In the genomic region with DNA sequence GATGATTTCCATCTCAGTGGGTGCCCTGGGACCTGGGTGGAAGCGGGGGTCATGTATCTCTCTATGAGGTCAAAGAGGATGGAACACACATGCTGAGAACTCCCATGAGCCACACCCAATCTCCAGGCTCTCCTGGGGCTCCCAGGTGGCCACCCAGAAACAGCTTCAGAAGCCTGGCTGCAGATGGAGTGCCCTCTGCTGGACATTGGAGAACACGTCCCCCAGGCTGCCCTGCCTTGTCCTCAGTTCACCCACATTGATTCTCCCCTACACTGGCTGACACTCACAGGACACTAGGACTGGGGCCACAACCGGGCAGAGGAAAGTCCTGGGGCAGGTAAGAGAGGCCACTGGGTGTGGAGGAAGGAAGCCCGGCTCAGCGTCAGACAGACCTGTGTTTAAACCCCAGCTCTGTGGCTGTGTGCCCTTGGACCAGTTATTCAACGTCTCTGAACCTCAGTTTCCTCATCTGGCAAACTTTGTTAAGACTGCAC, we compare ENCODE assay signal across 8 cellular contexts. TPM values are rescaled to one million over a fixed set of nuclear protein-coding genes. Genes with fewer than 3 reads are reported as not detected.
DNase-seq lines count a peak whose midpoint lies in the region; ATAC-seq and TF ChIP-seq lines count a peak whose summit lies in the region.

No MANE protein-coding gene starts in this region.

- no peaks in the 10 kb centered on the region for H3K36me3 Mint-ChIP-seq in nephron progenitor cell (ENCODE audit: low read depth)

- no peak for TF ChIP-seq EP300 in suprapubic skin (IDR thresholded peaks at IDR 0.05)

- no peak overlapping the region for H3K9ac ChIP-seq in BLaER1

- POLR2A ChIA-PET in HEK293 (lab: Yijun Ruan, JAX): interaction anchor here (0.7 to 1.5 kb wide), 6 partner anchors 10 to 74 kb away, joined by 3 to 13 read pairs (median 8); a partner anchor contains a TSS

- H3K4me3 ChIP-seq in BLaER1: no peak overlapping the region
- no peak overlapping the region for H3K4me3 ChIP-seq in HEK293 (ENCODE audit: low read depth, low read length)
- no peak overlapping the region for H3K4me3 ChIP-seq in suprapubic skin

- no peak overlapping the region for H3K27ac Mint-ChIP-seq in nephron progenitor cell

- H3K9me3 ChIP-seq in BLaER1: no peaks in the 10 kb centered on the region
- no peaks in the 10 kb centered on the region for H3K9me3 ChIP-seq in HEK293 (ENCODE audit: control insufficient read depth, insufficient read depth, low read depth, low read length)
- H3K9me3 ChIP-seq in suprapubic skin: no peaks in the 10 kb centered on the region

- no peak for ATAC-seq in HG03457 (IDR thresholded peaks at IDR 0.05; ENCODE audit: unreplicated experiment)

- no peak overlapping the region for H3K4me3 Mint-ChIP-seq in nephron progenitor cell

- H3K27ac ChIP-seq in BLaER1 (0 out of 2 replicates have a peak overlapping the region, but pooled peaks have one; percentile 6), HEK293 (ENCODE audit: extremely low read depth, low read depth, low read length) (no peak overlapping the region), suprapubic skin (no peak overlapping the region)

- H3K27me3 ChIP-seq in BLaER1 (no peaks in the 10 kb centered on the region), suprapubic skin (no peaks in the 10 kb centered on the region)

- H3K9me3 Mint-ChIP-seq in nephron progenitor cell: no peaks in the 10 kb centered on the region

- peaks cover 37% of the 10 kb centered on the region for H3K4me1 Mint-ChIP-seq in nephron progenitor cell

- H4K20me1 ChIP-seq in BLaER1: no peaks in the 10 kb centered on the region

- H3K4me2 ChIP-seq in BLaER1: peak overlapping the region; percentile 36

- TF ChIP-seq CTCF in HEK293 (tag by site-specific recombination; IDR thresholded peaks at IDR 0.05) (peak; percentile 91), nephron progenitor cell (IDR thresholded peaks at IDR 0.05) (peak; percentile 73), suprapubic skin (IDR thresholded peaks at IDR 0.05) (peak; percentile 66 to 84)

- TF ChIP-seq POLR2A in erythroblast (IDR thresholded peaks at IDR 0.05; ENCODE audit: low read length): no peak
- TF ChIP-seq POLR2A in suprapubic skin (IDR thresholded peaks at IDR 0.05): no peak

- H3K27me3 Mint-ChIP-seq in nephron progenitor cell (ENCODE audit: low read depth, poor library complexity): peaks cover 9% of the 10 kb centered on the region

- H3K36me3 ChIP-seq in BLaER1 (no peaks in the 10 kb centered on the region), HEK293 (ENCODE audit: control insufficient read depth in 2 of 2, insufficient read depth in 1 of 2, low read length in 2 of 2) (no peaks in the 10 kb centered on the region), suprapubic skin (peaks cover 4% of the 10 kb centered on the region)

- WGBS in suprapubic skin: 0% methylated on average over 2 of the region's 6 CpGs

- peak; percentile 48 for DNase-seq in NOMO-1 treated with dmso at 0.1 percent for 144 hours (lab: John Stamatoyannopoulos, UW; ENCODE audit: unreplicated experiment)
- DNase-seq in activated CD8-positive, alpha-beta memory T cell treated with anti-CD3 and anti-CD28 coated beads, Interleukin-2, amount 50 U/mL, for 48 hours: peak; percentile 83
- peak; percentile 79 to 85 for DNase-seq in erythroblast (lab: John Stamatoyannopoulos, UW)
- DNase-seq in nephron progenitor cell: peak; percentile 68
- DNase-seq in suprapubic skin (ENCODE audit: low spot score in 2 of 2): peak in 1 of 2 donors; percentile 89

- H3K4me1 ChIP-seq in BLaER1: peaks cover 33% of the 10 kb centered on the region
- peaks cover 4% of the 10 kb centered on the region; the same call in 1 of the 2 replicates for H3K4me1 ChIP-seq in HEK293 (ENCODE audit: control insufficient read depth, insufficient read depth, low read length)
- H3K4me1 ChIP-seq in suprapubic skin: peaks cover 42% of the 10 kb centered on the region

- CTCF ChIA-PET in HEK293 (lab: Yijun Ruan, JAX): interaction anchor here (0.6 to 15.8 kb wide), 24 partner anchors 9 to 141 kb away, joined by 3 to 353 read pairs (median 4); a partner anchor contains a TSS

TF ChIP-seq in HEK293, 187 proteins besides CTCF, POLR2A, EP300 and RAD21 (continues in another document):
- peak; percentile 92 for TF ChIP-seq GLIS1 (tag by site-specific recombination; IDR thresholded peaks at IDR 0.05)
- TF ChIP-seq ZNF248 (tag by site-specific recombination; IDR thresholded peaks at IDR 0.05): no peak
- no peak for TF ChIP-seq ZNF391 (tag by site-specific recombination; IDR thresholded peaks at IDR 0.05; ENCODE audit: borderline replicate concordance, low read depth)
- TF ChIP-seq ZXDB (tag by site-specific recombination; IDR thresholded peaks at IDR 0.05): 0 out of 2 replicates have a peak, but pooled peaks have one; percentile 27
- TF ChIP-seq ZNF623 (tag by site-specific recombination; IDR thresholded peaks at IDR 0.05): no peak; the same call in 1 of the 2 replicates
- TF ChIP-seq KLF9 (tag by site-specific recombination; IDR thresholded peaks at IDR 0.05; ENCODE audit: low read depth): peak; percentile 34; the same call in 1 of the 2 replicates
- peak; percentile 31; the same call in 1 of the 2 replicates for TF ChIP-seq ZNF324 (tag by site-specific recombination; IDR thresholded peaks at IDR 0.05)
- TF ChIP-seq, protein P1, sequence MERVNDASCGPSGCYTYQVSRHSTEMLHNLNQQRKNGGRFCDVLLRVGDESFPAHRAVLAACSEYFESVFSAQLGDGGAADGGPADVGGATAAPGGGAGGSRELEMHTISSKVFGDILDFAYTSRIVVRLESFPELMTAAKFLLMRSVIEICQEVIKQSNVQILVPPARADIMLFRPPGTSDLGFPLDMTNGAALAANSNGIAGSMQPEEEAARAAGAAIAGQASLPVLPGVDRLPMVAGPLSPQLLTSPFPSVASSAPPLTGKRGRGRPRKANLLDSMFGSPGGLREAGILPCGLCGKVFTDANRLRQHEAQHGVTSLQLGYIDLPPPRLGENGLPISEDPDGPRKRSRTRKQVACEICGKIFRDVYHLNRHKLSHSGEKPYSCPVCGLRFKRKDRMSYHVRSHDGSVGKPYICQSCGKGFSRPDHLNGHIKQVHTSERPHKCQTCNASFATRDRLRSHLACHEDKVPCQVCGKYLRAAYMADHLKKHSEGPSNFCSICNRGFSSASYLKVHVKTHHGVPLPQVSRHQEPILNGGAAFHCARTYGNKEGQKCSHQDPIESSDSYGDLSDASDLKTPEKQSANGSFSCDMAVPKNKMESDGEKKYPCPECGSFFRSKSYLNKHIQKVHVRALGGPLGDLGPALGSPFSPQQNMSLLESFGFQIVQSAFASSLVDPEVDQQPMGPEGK (tag by site-specific recombination; IDR thresholded peaks at IDR 0.05): peak; percentile 40; the same call in 1 of the 2 replicates
- no peak for TF ChIP-seq HOXD13 (CRISPR knock-in tag; IDR thresholded peaks at IDR 0.05; ENCODE audit: borderline replicate concordance)
- TF ChIP-seq ZIC2 (tag by site-specific recombination; IDR thresholded peaks at IDR 0.05): peak; percentile 56
- peak; percentile 67 for TF ChIP-seq KLF1 (tag by site-specific recombination; IDR thresholded peaks at IDR 0.05)
- TF ChIP-seq KLF7 (tag by site-specific recombination; IDR thresholded peaks at IDR 0.05; ENCODE audit: borderline replicate concordance): peak; percentile 42; the same call in 1 of the 2 replicates
- TF ChIP-seq, protein P2, sequence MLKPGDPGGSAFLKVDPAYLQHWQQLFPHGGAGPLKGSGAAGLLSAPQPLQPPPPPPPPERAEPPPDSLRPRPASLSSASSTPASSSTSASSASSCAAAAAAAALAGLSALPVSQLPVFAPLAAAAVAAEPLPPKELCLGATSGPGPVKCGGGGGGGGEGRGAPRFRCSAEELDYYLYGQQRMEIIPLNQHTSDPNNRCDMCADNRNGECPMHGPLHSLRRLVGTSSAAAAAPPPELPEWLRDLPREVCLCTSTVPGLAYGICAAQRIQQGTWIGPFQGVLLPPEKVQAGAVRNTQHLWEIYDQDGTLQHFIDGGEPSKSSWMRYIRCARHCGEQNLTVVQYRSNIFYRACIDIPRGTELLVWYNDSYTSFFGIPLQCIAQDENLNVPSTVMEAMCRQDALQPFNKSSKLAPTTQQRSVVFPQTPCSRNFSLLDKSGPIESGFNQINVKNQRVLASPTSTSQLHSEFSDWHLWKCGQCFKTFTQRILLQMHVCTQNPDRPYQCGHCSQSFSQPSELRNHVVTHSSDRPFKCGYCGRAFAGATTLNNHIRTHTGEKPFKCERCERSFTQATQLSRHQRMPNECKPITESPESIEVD (tag by site-specific recombination; IDR thresholded peaks at IDR 0.05): no peak
- TF ChIP-seq, protein P3, sequence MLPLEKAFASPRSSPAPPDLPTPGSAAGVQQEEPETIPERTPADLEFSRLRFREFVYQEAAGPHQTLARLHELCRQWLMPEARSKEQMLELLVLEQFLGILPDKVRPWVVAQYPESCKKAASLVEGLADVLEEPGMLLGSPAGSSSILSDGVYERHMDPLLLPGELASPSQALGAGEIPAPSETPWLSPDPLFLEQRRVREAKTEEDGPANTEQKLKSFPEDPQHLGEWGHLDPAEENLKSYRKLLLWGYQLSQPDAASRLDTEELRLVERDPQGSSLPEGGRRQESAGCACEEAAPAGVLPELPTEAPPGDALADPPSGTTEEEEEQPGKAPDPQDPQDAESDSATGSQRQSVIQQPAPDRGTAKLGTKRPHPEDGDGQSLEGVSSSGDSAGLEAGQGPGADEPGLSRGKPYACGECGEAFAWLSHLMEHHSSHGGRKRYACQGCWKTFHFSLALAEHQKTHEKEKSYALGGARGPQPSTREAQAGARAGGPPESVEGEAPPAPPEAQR (tag by site-specific recombination; IDR thresholded peaks at IDR 0.05): no peak
- TF ChIP-seq ZNF510 (tag by site-specific recombination; IDR thresholded peaks at IDR 0.05; ENCODE audit: insufficient replicate concordance): no peak
- TF ChIP-seq ZNF629 (tag by site-specific recombination; IDR thresholded peaks at IDR 0.05): 0 out of 2 replicates have a peak, but pooled peaks have one; percentile 31
- peak; percentile 60 for TF ChIP-seq GLIS2 (tag by site-specific recombination; IDR thresholded peaks at IDR 0.05)
- TF ChIP-seq ZNF2 (tag by site-specific recombination; IDR thresholded peaks at IDR 0.05): no peak
- TF ChIP-seq ZNF768 (tag by site-specific recombination; IDR thresholded peaks at IDR 0.05): peak; percentile 88; the same call in 1 of the 2 replicates
- no peak for TF ChIP-seq ZNF658 (tag by site-specific recombination; IDR thresholded peaks at IDR 0.05)
- TF ChIP-seq ZNF76 (tag by site-specific recombination; IDR thresholded peaks at IDR 0.05; ENCODE audit: borderline replicate concordance, low read depth): peak; percentile 60; the same call in 1 of the 2 replicates
- 0 out of 2 replicates have a peak, but pooled peaks have one; percentile 32 for TF ChIP-seq KLF10 (tag by site-specific recombination; IDR thresholded peaks at IDR 0.05)
- no peak for TF ChIP-seq GFI1B (tag by site-specific recombination; IDR thresholded peaks at IDR 0.05)

RNA-seq across cellular contexts. Expression of a gene that starts 4.5 kb away (rescaled TPM):
- 10 to 100 TPM; 29.2 to 49.8 (median 40.7) TPM for total RNA-seq in suprapubic skin

RNA-seq across cellular contexts. Expression of a gene that starts 6.2 kb away (rescaled TPM):
- 100 to 1,000 TPM; 138 to 277 (median 207) TPM for total RNA-seq in suprapubic skin

RNA-seq across cellular contexts. Expression of a gene that starts 15.2 kb away (rescaled TPM):
- total RNA-seq in suprapubic skin: 10 to 100 TPM; 58.6 to 71.6 (median 64.3) TPM

RNA-seq across cellular contexts. Expression of a gene that starts 23.1 kb away (rescaled TPM):
- total RNA-seq in suprapubic skin: 1 to 10 TPM; 4.2 to 6.1 (median 4.9) TPM

RNA-seq across cellular contexts. Expression of a gene that starts 42.1 kb away (rescaled TPM):
- total RNA-seq in suprapubic skin: 10 to 100 TPM; 57.1 to 60.7 (median 57.7) TPM
